In genomic region chr17:62080647-62081046, GRCh38 we compare ENCODE assay signal across 1 cellular context.
TF ChIP-seq lines count a peak whose summit lies in the region.

No MANE protein-coding gene starts in this region.

TF ChIP-seq in SK-N-SH treated with all-trans-retinoic acid at 6 μM for 48 hours, 23 proteins besides CTCF, POLR2A, EP300 and RAD21 (continued from another document):
- TF ChIP-seq, protein P1, sequence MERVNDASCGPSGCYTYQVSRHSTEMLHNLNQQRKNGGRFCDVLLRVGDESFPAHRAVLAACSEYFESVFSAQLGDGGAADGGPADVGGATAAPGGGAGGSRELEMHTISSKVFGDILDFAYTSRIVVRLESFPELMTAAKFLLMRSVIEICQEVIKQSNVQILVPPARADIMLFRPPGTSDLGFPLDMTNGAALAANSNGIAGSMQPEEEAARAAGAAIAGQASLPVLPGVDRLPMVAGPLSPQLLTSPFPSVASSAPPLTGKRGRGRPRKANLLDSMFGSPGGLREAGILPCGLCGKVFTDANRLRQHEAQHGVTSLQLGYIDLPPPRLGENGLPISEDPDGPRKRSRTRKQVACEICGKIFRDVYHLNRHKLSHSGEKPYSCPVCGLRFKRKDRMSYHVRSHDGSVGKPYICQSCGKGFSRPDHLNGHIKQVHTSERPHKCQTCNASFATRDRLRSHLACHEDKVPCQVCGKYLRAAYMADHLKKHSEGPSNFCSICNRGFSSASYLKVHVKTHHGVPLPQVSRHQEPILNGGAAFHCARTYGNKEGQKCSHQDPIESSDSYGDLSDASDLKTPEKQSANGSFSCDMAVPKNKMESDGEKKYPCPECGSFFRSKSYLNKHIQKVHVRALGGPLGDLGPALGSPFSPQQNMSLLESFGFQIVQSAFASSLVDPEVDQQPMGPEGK (CRISPR knock-in tag; IDR thresholded peaks at IDR 0.05; ENCODE audit: borderline replicate concordance): no peak
